8 cellular contexts compared by ENCODE assay signal in the genomic region with DNA sequence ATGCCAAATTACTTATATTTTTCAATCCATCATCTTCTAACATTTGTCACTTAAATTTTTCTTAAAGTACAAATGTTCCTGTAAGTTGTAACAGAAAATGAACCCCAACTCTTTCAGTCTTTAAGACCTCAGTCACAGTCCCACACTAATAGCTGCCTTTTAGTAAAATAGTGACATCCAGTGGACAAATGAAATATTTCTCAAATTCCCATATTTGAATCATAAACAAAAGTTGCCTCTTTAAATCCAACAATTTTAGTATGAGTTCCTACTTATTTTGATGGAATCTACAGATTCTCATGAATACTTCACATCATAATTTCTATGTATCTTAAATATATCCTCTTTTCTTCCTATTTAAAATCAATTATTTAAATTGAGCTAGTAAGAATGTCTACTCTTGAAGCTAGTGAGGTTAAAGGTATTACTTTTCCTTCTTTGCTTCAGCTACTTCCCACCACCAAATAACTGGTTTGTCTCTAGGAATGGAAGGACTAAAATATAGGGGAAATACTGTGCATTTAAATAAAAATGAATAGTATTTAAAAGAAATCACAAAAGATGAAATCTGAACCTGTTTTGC. TPM values are rescaled to one million over a fixed set of nuclear protein-coding genes. Genes with fewer than 3 reads are reported as not detected.
DNase-seq lines count a peak whose midpoint lies in the region; ATAC-seq and TF ChIP-seq lines count a peak whose summit lies in the region.

No MANE protein-coding gene starts in this region.

- no peak overlapping the region for H3K4me3 Mint-ChIP-seq in activated naive CD8-positive, alpha-beta T cell treated with anti-CD3 and anti-CD28 coated beads, Interleukin-2, amount 50 U/mL, for 24 hours

- TF ChIP-seq POLR2A in adrenal gland (IDR thresholded peaks at IDR 0.05), result no peak

- peaks cover 16% of the 10 kb centered on the region for H3K4me1 Mint-ChIP-seq in activated naive CD8-positive, alpha-beta T cell treated with anti-CD3 and anti-CD28 coated beads, Interleukin-2, amount 50 U/mL, for 24 hours

- peak; percentile 62 for ATAC-seq in GM21619 (IDR thresholded peaks at IDR 0.05; ENCODE audit: unreplicated experiment)
- ATAC-seq in left colon, result peak; percentile 42
- ATAC-seq in activated naive CD8-positive, alpha-beta T cell treated with anti-CD3 and anti-CD28 coated beads, Interleukin-2, amount 50 U/mL, for 24 hours, result no peak

- peaks cover 0 to 12% (median 0%) of the 10 kb centered on the region in 3 donors for H3K9me3 ChIP-seq in adrenal gland (replicated peaks in 1 of 3)

- H3K27ac ChIP-seq in adrenal gland, result peak overlapping the region in 1 of 5 donors; percentile 7

- H3K4me3 ChIP-seq in adrenal gland, result no peak overlapping the region

- intact Hi-C loops in adrenal gland (cut with DNase I) (no loop called here), left colon (cut with DNase I, micrococcal nuclease) (no loop called here), head of caudate nucleus (cut with DNase I) (no loop called here)

- CTCF ChIA-PET in GM10248 (lab: Yijun Ruan, JAX), result interaction anchor here (0.7 to 8.4 kb wide), 17 partner anchors 9 to 1213 kb away, joined by 3 to 101 read pairs (median 5); a partner anchor contains a TSS

- H3K27ac Mint-ChIP-seq in activated naive CD8-positive, alpha-beta T cell treated with anti-CD3 and anti-CD28 coated beads, Interleukin-2, amount 50 U/mL, for 24 hours, result no peak overlapping the region

- POLR2A ChIA-PET in GM10248 (lab: Yijun Ruan, JAX), result no interaction called here

- H3K4me1 ChIP-seq in adrenal gland (replicated peaks in 1 of 2), result peaks cover 13 to 32% of the 10 kb centered on the region in 2 donors

- no peaks in the 10 kb centered on the region for H3K9me3 Mint-ChIP-seq in activated naive CD8-positive, alpha-beta T cell treated with anti-CD3 and anti-CD28 coated beads, Interleukin-2, amount 50 U/mL, for 24 hours

- no peak for DNase-seq in GM10248 (ENCODE audit: extremely low spot score)
- DNase-seq in LHCN-M2 (ENCODE audit: low read depth), result peak; percentile 31
- DNase-seq in adrenal gland, result no peak
- DNase-seq in left colon, result no peak
- DNase-seq in activated naive CD8-positive, alpha-beta T cell treated with anti-CD3 and anti-CD28 coated beads, Interleukin-2, amount 50 U/mL, for 24 hours, result no peak
- no peak for DNase-seq in head of caudate nucleus
- no peak for DNase-seq in activated CD4-positive, alpha-beta T cell treated with anti-CD3 and anti-CD28 coated beads, Interleukin-2, amount 50 U/mL, for 1 hour

- no peaks in the 10 kb centered on the region for H3K27me3 Mint-ChIP-seq in activated naive CD8-positive, alpha-beta T cell treated with anti-CD3 and anti-CD28 coated beads, Interleukin-2, amount 50 U/mL, for 24 hours

- H3K36me3 Mint-ChIP-seq in activated naive CD8-positive, alpha-beta T cell treated with anti-CD3 and anti-CD28 coated beads, Interleukin-2, amount 50 U/mL, for 24 hours (ENCODE audit: low read depth), result peaks cover 35% of the 10 kb centered on the region

- TF ChIP-seq CTCF in GM10248 (IDR thresholded peaks at IDR 0.05; ENCODE audit: control extremely low read depth, extremely low read depth, low read depth, missing control alignments) (peak; percentile 44), adrenal gland (IDR thresholded peaks at IDR 0.05) (peak; percentile 27 to 57 (median 44))

- H3K27me3 ChIP-seq in adrenal gland, result no peaks in the 10 kb centered on the region

- peaks cover 0 to 37% of the 10 kb centered on the region in 2 donors for H3K36me3 ChIP-seq in adrenal gland (replicated peaks in 1 of 2)

RNA-seq across cellular contexts. Expression of a gene that starts 9.2 kb away (rescaled TPM):
- 44.0 and 44.8 TPM in 2 replicates for total RNA-seq in LHCN-M2 (2014; rRNA removed)
- polyA plus RNA-seq in LHCN-M2 (2012), result 4.8 TPM
- 10 to 100 TPM; 25.5 to 53.4 (median 41.3) TPM for total RNA-seq in adrenal gland
- polyA plus RNA-seq in adrenal gland, result 10 to 100 TPM in 1 of 3 donors, 1 to 10 TPM in 2; 7.2 to 20.3 (median 7.8) TPM
- total RNA-seq in left colon, result 10 to 100 TPM; 43.3 to 44.3 TPM

RNA-seq across cellular contexts. Expression of a gene that starts 24.8 kb away (rescaled TPM):
- total RNA-seq in LHCN-M2 (2014; rRNA removed), result 3.9 and 4.9 TPM in 2 replicates
- polyA plus RNA-seq in LHCN-M2 (2012), result 2.7 TPM
- 10 to 100 TPM; 17.3 to 78.3 (median 44.6) TPM for total RNA-seq in adrenal gland
- 10 to 100 TPM in 1 of 3 donors, 1 to 10 TPM in 2; 7.3 to 36.8 (median 9.9) TPM for polyA plus RNA-seq in adrenal gland
- 100 to 1,000 TPM; 120 to 125 TPM for total RNA-seq in left colon
